Comparison of ENCODE assay signal across 9 cellular contexts in the genomic region with DNA sequence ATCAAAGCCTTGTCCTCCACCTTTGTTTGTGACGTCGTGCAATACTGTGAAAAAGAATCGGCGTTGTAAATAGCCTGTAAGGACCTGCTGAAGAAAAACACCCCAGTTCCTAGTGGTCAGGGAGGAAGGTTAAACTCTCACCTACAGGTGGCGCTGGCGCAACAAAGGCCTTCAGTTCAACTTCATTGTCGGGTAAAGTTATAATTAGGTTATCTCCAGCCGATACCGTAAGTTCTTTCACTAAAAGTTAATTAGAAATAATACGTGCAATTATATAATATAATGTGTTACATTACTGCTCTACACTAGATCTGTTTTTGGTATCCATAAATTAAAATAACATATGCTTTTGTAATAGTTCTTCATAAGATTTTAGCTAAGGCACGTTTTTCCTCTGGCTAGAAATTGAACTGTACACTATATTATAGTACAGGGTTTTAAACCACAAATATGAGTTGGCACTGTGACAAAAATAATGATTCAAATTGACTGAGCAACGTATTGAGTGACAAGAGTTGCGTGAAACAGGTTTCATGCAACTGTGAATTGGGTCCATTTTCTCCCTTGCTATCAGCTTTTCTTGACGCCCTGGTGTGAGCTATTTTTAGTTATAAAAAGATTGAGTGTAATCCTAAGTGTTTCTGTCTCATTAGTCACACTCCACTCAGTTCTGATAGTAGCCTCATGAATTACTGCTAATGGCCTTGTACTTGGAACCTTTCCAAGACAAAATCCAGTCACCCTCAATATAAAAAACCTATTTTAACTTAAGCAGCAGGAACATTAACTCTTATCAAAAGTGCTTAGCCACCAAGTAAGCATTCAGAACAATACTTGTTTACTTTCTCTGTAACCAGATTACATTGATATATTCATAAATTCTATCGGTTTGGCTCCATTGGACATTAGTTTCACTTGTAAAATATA.
DNase-seq lines count a peak whose midpoint lies in the region; ATAC-seq, FAIRE-seq and TF ChIP-seq lines count a peak whose summit lies in the region.
"Had no signal": no experiment of that assay in that cellular context is flagged by ENCODE, and none has a peak within 500 bp of the region (broad histone marks: within the 10 kb centered on the region; RNA-seq: fewer than 3 reads in every experiment).

No MANE protein-coding gene starts in this region.

- H3K27ac Mint-ChIP-seq in activated naive CD4-positive, alpha-beta T cell treated with anti-CD3 and anti-CD28 coated beads for 36 hours: no peak overlapping the region
- H3K27ac Mint-ChIP-seq in glutamatergic neuron (ENCODE audit: unreplicated experiment): peak overlapping the region; percentile 86
- H3K27ac Mint-ChIP-seq: T-helper 1 cell treated with Interleukin-12 subunit alpha and Interleukin-12 subunit beta and Interleukin-4 antibody, amounts not matched to agents 30 μg/mL and 1 μg/mL, for 36 hours had no signal

- no peaks in the 10 kb centered on the region for H3K36me3 Mint-ChIP-seq in activated naive CD4-positive, alpha-beta T cell treated with anti-CD3 and anti-CD28 coated beads for 36 hours (ENCODE audit: low read depth)
- no peaks in the 10 kb centered on the region for H3K36me3 Mint-ChIP-seq in glutamatergic neuron (ENCODE audit: unreplicated experiment)

- TF ChIP-seq CTCF in glutamatergic neuron (IDR thresholded peaks at IDR 0.05; ENCODE audit: partially characterized antibody, unreplicated experiment): peak; percentile 80

- in situ Hi-C loops in SK-MEL-5 (cut with HindIII; ENCODE audit: low pct_unique_long_range_greater_than_20kb, low sequenced_read_pairs): no loop called here

- no peak for FAIRE-seq in urothelium cell line (lab: Jason Lieb, UNC)

- DNase-seq in COLO829 (ENCODE audit: low spot score): peak; percentile 53
- peak; percentile 88 for DNase-seq in NAMALWA (ENCODE audit: low spot score)
- peak; percentile 86 for DNase-seq in SK-MEL-5 (ENCODE audit: low read depth, low spot score)
- DNase-seq in activated naive CD4-positive, alpha-beta T cell treated with anti-CD3 and anti-CD28 coated beads for 36 hours: peak; percentile 89
- DNase-seq in glutamatergic neuron: peak; percentile 84
- DNase-seq in posterior vena cava (ENCODE audit: low spot score): peak; percentile 89
- DNase-seq in urothelium cell line (ENCODE audit: low spot score): peak; percentile 41

- H3K9me3 Mint-ChIP-seq in activated naive CD4-positive, alpha-beta T cell treated with anti-CD3 and anti-CD28 coated beads for 36 hours: no peaks in the 10 kb centered on the region
- H3K9me3 Mint-ChIP-seq in glutamatergic neuron (ENCODE audit: unreplicated experiment): peaks cover 6% of the 10 kb centered on the region
- H3K9me3 Mint-ChIP-seq: T-helper 1 cell treated with Interleukin-12 subunit alpha and Interleukin-12 subunit beta and Interleukin-4 antibody, amounts not matched to agents 30 μg/mL and 1 μg/mL, for 36 hours had no signal

- CTCF ChIA-PET in activated naive CD4-positive, alpha-beta T cell treated with anti-CD3 and anti-CD28 coated beads for 36 hours (lab: Charles Lee): interaction anchor here (0.6 to 7.4 kb wide), 25 partner anchors 9 to 596 kb away, joined by 3 to 100 read pairs (median 4); partner anchors contain the start of genes ACOT13, GMNN and TDP2

- intact Hi-C loops in activated naive CD4-positive, alpha-beta T cell treated with anti-CD3 and anti-CD28 coated beads for 36 hours (cut with micrococcal nuclease): loop anchor here (1.0 to 10.0 kb wide), 7 partner anchors 112 to 487 kb away; no protein-coding TSS in a partner anchor
- intact Hi-C loops in posterior vena cava (cut with DNase I): loop anchor here (5.0 to 10.0 kb wide), 3 partner anchors 109 to 181 kb away; no protein-coding TSS in a partner anchor

- peaks cover 8% of the 10 kb centered on the region for H3K27me3 Mint-ChIP-seq in activated naive CD4-positive, alpha-beta T cell treated with anti-CD3 and anti-CD28 coated beads for 36 hours (ENCODE audit: low read depth)
- H3K27me3 Mint-ChIP-seq in glutamatergic neuron (ENCODE audit: unreplicated experiment): peaks cover 3% of the 10 kb centered on the region

- H3K4me1 Mint-ChIP-seq in activated naive CD4-positive, alpha-beta T cell treated with anti-CD3 and anti-CD28 coated beads for 36 hours (ENCODE audit: low read depth): peaks cover 2% of the 10 kb centered on the region
- H3K4me1 Mint-ChIP-seq in glutamatergic neuron (ENCODE audit: low read depth, unreplicated experiment): peaks cover 25% of the 10 kb centered on the region

- ATAC-seq in GM21619 (IDR thresholded peaks at IDR 0.05; ENCODE audit: unreplicated experiment): peak; percentile 78

- H3K4me3 Mint-ChIP-seq in activated naive CD4-positive, alpha-beta T cell treated with anti-CD3 and anti-CD28 coated beads for 36 hours: no peak overlapping the region
- H3K4me3 Mint-ChIP-seq in glutamatergic neuron (ENCODE audit: unreplicated experiment): peak overlapping the region; percentile 77
- H3K4me3 Mint-ChIP-seq: T-helper 1 cell treated with Interleukin-12 subunit alpha and Interleukin-12 subunit beta and Interleukin-4 antibody, amounts not matched to agents 30 μg/mL and 1 μg/mL, for 36 hours had no signal

Comparison
In these comparisons a context has a peak if more than half of its experiments do, and no peak if none do; other contexts are left out.
1. Peak in every context shown above with its lines: DNase-seq and ATAC-seq.